ENCODE assay signal across 33 cellular contexts in the genomic region with DNA sequence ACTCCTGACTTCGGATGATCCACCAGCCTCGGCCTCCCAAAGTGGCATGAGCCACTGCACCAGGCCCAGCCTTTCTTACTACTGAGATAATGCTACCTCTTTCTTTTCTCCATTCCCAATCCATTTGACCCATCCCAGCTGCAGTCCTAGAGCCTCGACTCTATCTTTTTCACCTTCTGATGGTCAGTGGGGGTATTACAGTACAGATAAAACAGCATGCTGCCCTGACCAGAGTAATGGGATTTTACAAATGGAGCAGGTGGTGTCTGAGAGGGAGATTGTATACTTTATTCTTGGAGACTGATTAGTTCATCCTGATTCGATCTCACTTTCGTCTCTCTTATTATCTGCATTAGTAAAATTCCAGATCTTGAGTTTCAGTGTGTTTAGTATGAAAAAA.
"Had no signal": no experiment of that assay in that cellular context is flagged by ENCODE, and none has a peak within 500 bp of the region (broad histone marks: within the 10 kb centered on the region; RNA-seq: fewer than 3 reads in every experiment).

No MANE protein-coding gene starts in this region.

- FAIRE-seq: bronchial epithelial cell had no signal

- H3K27me3 ChIP-seq: ascending aorta, body of pancreas, MG63, SJSA1 had no signal

- ATAC-seq: activated naive CD4-positive, alpha-beta T cell treated with anti-CD3 and anti-CD28 coated beads, Interleukin-2, amount 50 U/mL, for 72 hours; activated naive CD8-positive, alpha-beta T cell treated with anti-CD3 and anti-CD28 coated beads, Interleukin-2, amount 50 U/mL, for 24 hours; activated T-cell treated with anti-CD3 and anti-CD28 coated beads, Interleukin-2, amount 50 U/mL, for 4 hours; body of pancreas; Panc1; SK-N-SH treated with all-trans-retinoic acid at 6 μM for 48 hours had no signal

- H3K4me2 ChIP-seq: KMS-11 had no signal

- H3K36me3 ChIP-seq: ascending aorta, MG63, SJSA1 had no signal

- H3K9ac ChIP-seq: KMS-11 had no signal

- H3K27ac ChIP-seq: body of pancreas, KMS-11, RWPE1, SJSA1 had no signal

- H3K4me1 ChIP-seq: body of pancreas had no signal

- H3K4me3 ChIP-seq: body of pancreas, MG63, SJSA1 had no signal

- DNase-seq: activated B cell treated with CpG ODN at 0.5 μM for 24 hours; activated CD4-positive, alpha-beta T cell treated with anti-CD3 and anti-CD28 coated beads for 1 hour; activated CD4-positive, alpha-beta T cell treated with anti-CD3 and anti-CD28 coated beads, Interleukin-2, amount 10 ng/mL, durations not matched to agents 24 days and 14 days; activated CD4-positive, alpha-beta T cell treated with anti-CD3 and anti-CD28 coated beads, Interleukin-2, amount 50 U/mL, for 48 hours; activated effector memory CD4-positive, alpha-beta T cell treated with anti-CD3 and anti-CD28 coated beads, Interleukin-2, amount 50 U/mL, for 16 hours; activated naive CD4-positive, alpha-beta T cell treated with Interleukin-2 at 50 U/mL for 16 hours; activated naive CD8-positive, alpha-beta T cell treated with anti-CD3 and anti-CD28 coated beads, Interleukin-2, amount 50 U/mL, for 24 hours; activated T-cell treated with anti-CD3 and anti-CD28 coated beads, Interleukin-2, amount 50 U/mL, for 4 hours; amniotic stem cell; body of pancreas; central memory CD4-positive, alpha-beta T cell; MG63; NCI-H1105 treated with DMSO at 0.1 percent for 48 hours; NCI-H1436 treated with DMSO at 0.1 percent for 48 hours; NCI-H187 treated with DMSO at 0.1 percent for 48 hours; NCI-H2081 treated with DMSO at 0.1 percent for 48 hours; NCI-H2171; NCI-H2227 treated with DMSO at 0.1 percent for 48 hours; NCI-H446 treated with DMSO at 0.1 percent for 48 hours; NCI-H526; NCI-H774; NK-92 treated with Interleukin-12 subunit alpha and Interleukin-12 subunit beta, amount 100 ng/mL, for 24 hours; OCI-M1; Right ventricle myocardium superior; SW 1271 had no signal

- H3K9me3 ChIP-seq: ascending aorta, body of pancreas, MG63, SJSA1 had no signal
